ENCODE assay signal across 1 cellular context in the genomic region with DNA sequence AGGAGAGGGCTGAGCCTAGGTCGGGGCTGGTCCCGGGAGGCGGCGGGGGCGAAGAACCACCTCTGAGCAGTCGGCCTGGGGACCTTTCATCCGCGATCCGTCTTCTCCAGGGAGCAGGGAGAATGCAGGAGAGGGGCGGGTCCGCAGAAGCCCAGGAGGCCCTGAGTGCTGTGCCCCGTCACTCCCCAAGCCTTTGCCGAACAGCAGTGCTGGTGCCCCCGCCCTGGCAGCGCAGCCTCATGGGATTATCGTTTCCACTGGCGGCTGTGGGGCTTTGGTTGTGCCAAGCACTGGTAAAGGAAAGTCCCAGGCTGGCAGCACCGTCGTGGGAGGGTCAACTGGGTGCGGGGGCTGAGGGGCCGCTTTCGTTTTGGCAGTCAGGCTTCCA.
A peak's percentile ranks its signal among the peaks of the same experiment; 100 is the strongest.
TF ChIP-seq lines count a peak whose summit lies in the region.

No MANE protein-coding gene starts in this region.

TF ChIP-seq in HepG2, 621 proteins besides CTCF, POLR2A, EP300 and RAD21:
- TF ChIP-seq HNRNPL (IDR thresholded peaks at IDR 0.05; ENCODE audit: low read depth, low read length) (0 out of 2 replicates have a peak, but pooled peaks have one; percentile 33), TP53 (CRISPR knock-in tag; conservative IDR thresholded peaks at IDR 0.05) (no peak), ZNF263 (CRISPR knock-in tag; IDR thresholded peaks at IDR 0.05) (peak; percentile 15; the same call in 1 of the 2 replicates), MXI1 (IDR thresholded peaks at IDR 0.05; ENCODE audit: borderline replicate concordance, low read depth, low read length) (0 out of 3 replicates have a peak, but pooled peaks have one; percentile 16), ZNF703 (CRISPR knock-in tag; IDR thresholded peaks at IDR 0.05; ENCODE audit: borderline replicate concordance) (0 out of 2 replicates have a peak, but pooled peaks have one; percentile 63), NCOR1 (IDR thresholded peaks at IDR 0.05; ENCODE audit: borderline replicate concordance, low read length) (no peak)
- TF ChIP-seq, protein P1, sequence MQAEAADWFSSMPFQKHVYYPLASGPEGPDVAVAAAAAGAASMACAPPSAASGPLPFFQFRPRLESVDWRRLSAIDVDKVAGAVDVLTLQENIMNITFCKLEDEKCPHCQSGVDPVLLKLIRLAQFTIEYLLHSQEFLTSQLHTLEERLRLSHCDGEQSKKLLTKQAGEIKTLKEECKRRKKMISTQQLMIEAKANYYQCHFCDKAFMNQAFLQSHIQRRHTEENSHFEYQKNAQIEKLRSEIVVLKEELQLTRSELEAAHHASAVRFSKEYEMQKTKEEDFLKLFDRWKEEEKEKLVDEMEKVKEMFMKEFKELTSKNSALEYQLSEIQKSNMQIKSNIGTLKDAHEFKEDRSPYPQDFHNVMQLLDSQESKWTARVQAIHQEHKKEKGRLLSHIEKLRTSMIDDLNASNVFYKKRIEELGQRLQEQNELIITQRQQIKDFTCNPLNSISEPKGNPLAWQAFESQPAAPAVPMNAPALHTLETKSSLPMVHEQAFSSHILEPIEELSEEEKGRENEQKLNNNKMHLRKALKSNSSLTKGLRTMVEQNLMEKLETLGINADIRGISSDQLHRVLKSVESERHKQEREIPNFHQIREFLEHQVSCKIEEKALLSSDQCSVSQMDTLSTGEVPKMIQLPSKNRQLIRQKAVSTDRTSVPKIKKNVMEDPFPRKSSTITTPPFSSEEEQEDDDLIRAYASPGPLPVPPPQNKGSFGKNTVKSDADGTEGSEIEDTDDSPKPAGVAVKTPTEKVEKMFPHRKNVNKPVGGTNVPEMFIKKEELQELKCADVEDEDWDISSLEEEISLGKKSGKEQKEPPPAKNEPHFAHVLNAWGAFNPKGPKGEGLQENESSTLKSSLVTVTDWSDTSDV (CRISPR knock-in tag; IDR thresholded peaks at IDR 0.05) = peak; percentile 81; the same call in 1 of the 2 replicates
